In the genomic region with DNA sequence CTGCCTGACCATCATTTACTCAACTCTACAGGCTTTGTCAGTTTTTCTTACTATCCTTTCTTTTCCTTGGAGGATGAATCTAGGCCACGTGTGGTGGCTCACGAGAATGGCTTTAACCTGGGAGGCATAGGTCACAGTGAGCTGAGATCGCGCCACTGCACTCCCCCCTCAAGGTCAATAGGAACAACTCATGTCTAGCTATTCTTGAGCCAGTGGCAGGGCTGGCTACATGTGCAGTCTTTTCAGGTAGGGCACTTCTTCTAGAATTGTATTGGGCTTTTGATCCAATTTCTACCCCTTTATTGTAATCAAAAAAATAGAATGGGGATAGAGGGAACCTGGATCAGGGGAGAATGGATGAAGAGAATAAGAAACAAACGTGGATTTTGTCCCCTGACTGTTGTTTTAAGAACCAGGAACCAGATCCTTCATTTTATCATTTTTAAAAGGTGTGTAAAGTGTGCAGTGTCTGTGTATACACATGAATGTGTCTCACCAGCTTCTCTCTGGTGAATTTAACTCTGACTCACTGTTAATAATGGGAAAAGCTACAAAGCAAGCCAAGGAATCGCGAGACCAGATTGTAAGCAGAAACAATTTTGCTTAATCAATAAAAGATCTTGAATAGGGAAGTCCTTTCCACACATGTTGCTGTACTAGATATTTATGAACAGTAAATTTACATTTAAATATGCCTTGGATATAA, we compare ENCODE assay signal across 1 cellular context.
TF ChIP-seq lines count a peak whose summit lies in the region.

No MANE protein-coding gene starts in this region.

TF ChIP-seq in GM23338, 12 proteins besides CTCF, POLR2A, EP300 and RAD21:
- TF ChIP-seq STAT1 (IDR thresholded peaks at IDR 0.05; ENCODE audit: unreplicated experiment) (no peak), POLR2AphosphoS5 (IDR thresholded peaks at IDR 0.05; ENCODE audit: low read depth) (no peak), EZH2phosphoT487 (IDR thresholded peaks at IDR 0.05; ENCODE audit: unreplicated experiment) (no peak), NANOG (IDR thresholded peaks at IDR 0.05; ENCODE audit: borderline replicate concordance) (no peak)
TF ChIP-seq in GM23338: peak in this region for 0.
